In the genomic region with DNA sequence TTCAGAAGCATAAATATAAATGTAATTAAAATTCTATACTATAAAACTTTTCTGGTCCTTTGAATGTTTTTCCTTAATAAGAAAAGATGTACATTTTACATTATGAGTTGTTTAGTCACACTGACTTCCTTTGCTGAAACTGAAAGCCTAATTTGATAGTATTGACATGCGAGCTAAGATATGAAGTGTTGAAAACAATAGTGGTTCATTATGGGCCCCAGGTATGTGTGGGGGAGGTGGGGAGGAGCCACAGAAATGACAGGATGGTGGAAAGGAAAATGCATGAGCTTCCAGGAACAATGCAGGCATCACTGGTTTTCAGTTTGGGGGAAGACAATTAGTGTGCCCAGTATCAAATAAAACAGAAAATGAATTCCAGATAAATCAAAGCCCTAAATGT, we compare ENCODE assay signal across 2 cellular contexts.
TF ChIP-seq lines count a peak whose summit lies in the region.

No MANE protein-coding gene starts in this region.

TF ChIP-seq in GM12878, 131 proteins besides CTCF, POLR2A, EP300 and RAD21 (continues in another document):
- TF ChIP-seq MEF2A (IDR thresholded peaks at IDR 0.05; ENCODE audit: insufficient read depth, low read depth, low read length): no peak
- TF ChIP-seq HDAC6 (IDR thresholded peaks at IDR 0.05; ENCODE audit: unreplicated experiment): no peak
- TF ChIP-seq NR2F1 (conservative IDR thresholded peaks at IDR 0.05): no peak
- no peak for TF ChIP-seq ZZZ3 (IDR thresholded peaks at IDR 0.05; ENCODE audit: control insufficient read depth, insufficient read length, low read depth)
- no peak for TF ChIP-seq CBX3 (IDR thresholded peaks at IDR 0.05; ENCODE audit: borderline replicate concordance, low read depth)
- no peak for TF ChIP-seq CHD4 (IDR thresholded peaks at IDR 0.05)
- no peak for TF ChIP-seq ASH2L (IDR thresholded peaks at IDR 0.05; ENCODE audit: borderline replicate concordance, low read depth)
- TF ChIP-seq KDM1A (IDR thresholded peaks at IDR 0.05; ENCODE audit: borderline replicate concordance): no peak
- no peak for TF ChIP-seq IRF4 (IDR thresholded peaks at IDR 0.05; ENCODE audit: low read depth, low read length)
- no peak for TF ChIP-seq NBN (IDR thresholded peaks at IDR 0.05)
- no peak for TF ChIP-seq TBL1XR1 (IDR thresholded peaks at IDR 0.05; ENCODE audit: low read depth, low read length)
- peak; percentile 40; the same call in 1 of the 2 replicates for TF ChIP-seq ATF7 (IDR thresholded peaks at IDR 0.05; ENCODE audit: low read depth)
- no peak for TF ChIP-seq MYB (IDR thresholded peaks at IDR 0.05; ENCODE audit: borderline replicate concordance, low read depth, low read length)
- TF ChIP-seq, protein P1, sequence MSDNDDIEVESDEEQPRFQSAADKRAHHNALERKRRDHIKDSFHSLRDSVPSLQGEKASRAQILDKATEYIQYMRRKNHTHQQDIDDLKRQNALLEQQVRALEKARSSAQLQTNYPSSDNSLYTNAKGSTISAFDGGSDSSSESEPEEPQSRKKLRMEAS (IDR thresholded peaks at IDR 0.05; ENCODE audit: low read depth, low read length): no peak
- peak; percentile 47; the same call in 1 of the 2 replicates for TF ChIP-seq RELB (IDR thresholded peaks at IDR 0.05; ENCODE audit: low read depth)
- TF ChIP-seq CEBPB (IDR thresholded peaks at IDR 0.05; ENCODE audit: borderline replicate concordance in 1 of 2, low read depth in 2 of 2, low read length in 2 of 2): no peak
- no peak for TF ChIP-seq HDAC2 (IDR thresholded peaks at IDR 0.05)
- TF ChIP-seq RCOR1 (conservative IDR thresholded peaks at IDR 0.05; ENCODE audit: low read depth, low read length): no peak
- TF ChIP-seq NFIC (IDR thresholded peaks at IDR 0.05; ENCODE audit: low read depth, low read length): no peak
- TF ChIP-seq SUZ12 (IDR thresholded peaks at IDR 0.05; ENCODE audit: unreplicated experiment): no peak
- TF ChIP-seq TAF1 (IDR thresholded peaks at IDR 0.05; ENCODE audit: borderline replicate concordance, low read depth, low read length): no peak
- TF ChIP-seq HDGF (IDR thresholded peaks at IDR 0.05): no peak
- TF ChIP-seq RUNX3 (IDR thresholded peaks at IDR 0.05; ENCODE audit: low read length): 0 out of 2 replicates have a peak, but pooled peaks have one; percentile 12
- no peak for TF ChIP-seq FOXK2 (IDR thresholded peaks at IDR 0.05)
- no peak for TF ChIP-seq PAX8 (IDR thresholded peaks at IDR 0.05)
- TF ChIP-seq, protein P2, sequence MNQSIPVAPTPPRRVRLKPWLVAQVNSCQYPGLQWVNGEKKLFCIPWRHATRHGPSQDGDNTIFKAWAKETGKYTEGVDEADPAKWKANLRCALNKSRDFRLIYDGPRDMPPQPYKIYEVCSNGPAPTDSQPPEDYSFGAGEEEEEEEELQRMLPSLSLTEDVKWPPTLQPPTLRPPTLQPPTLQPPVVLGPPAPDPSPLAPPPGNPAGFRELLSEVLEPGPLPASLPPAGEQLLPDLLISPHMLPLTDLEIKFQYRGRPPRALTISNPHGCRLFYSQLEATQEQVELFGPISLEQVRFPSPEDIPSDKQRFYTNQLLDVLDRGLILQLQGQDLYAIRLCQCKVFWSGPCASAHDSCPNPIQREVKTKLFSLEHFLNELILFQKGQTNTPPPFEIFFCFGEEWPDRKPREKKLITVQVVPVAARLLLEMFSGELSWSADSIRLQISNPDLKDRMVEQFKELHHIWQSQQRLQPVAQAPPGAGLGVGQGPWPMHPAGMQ (IDR thresholded peaks at IDR 0.05; ENCODE audit: borderline replicate concordance): no peak
- peak; percentile 68; the same call in 1 of the 2 replicates for TF ChIP-seq MTA2 (IDR thresholded peaks at IDR 0.05; ENCODE audit: low read depth)
- TF ChIP-seq IKZF2 (IDR thresholded peaks at IDR 0.05): peak; percentile 41 to 49; a peak in 2 of 4 replicates
- no peak for TF ChIP-seq ZSCAN29 (IDR thresholded peaks at IDR 0.05)
- no peak for TF ChIP-seq RAD51 (IDR thresholded peaks at IDR 0.05)
- TF ChIP-seq ATF2 (IDR thresholded peaks at IDR 0.05; ENCODE audit: low read length): no peak
- no peak for TF ChIP-seq YBX1 (IDR thresholded peaks at IDR 0.05)
- TF ChIP-seq SPI1 (IDR thresholded peaks at IDR 0.05; ENCODE audit: borderline replicate concordance, insufficient read depth, low read depth, low read length): peak; percentile 54; the same call in 1 of the 2 replicates
- no peak for TF ChIP-seq ZNF384 (IDR thresholded peaks at IDR 0.05; ENCODE audit: borderline replicate concordance, low read depth, low read length)
- TF ChIP-seq SMAD1 (IDR thresholded peaks at IDR 0.05; ENCODE audit: low read depth, partially characterized antibody): no peak

TF ChIP-seq in HepG2, 621 proteins besides CTCF, POLR2A, EP300 and RAD21:
- TF ChIP-seq ZSCAN25 (CRISPR knock-in tag; IDR thresholded peaks at IDR 0.05): no peak
- TF ChIP-seq MXD3 (CRISPR knock-in tag; IDR thresholded peaks at IDR 0.05): no peak
- no peak for TF ChIP-seq ZNF609 (CRISPR knock-in tag; IDR thresholded peaks at IDR 0.05; ENCODE audit: borderline replicate concordance)
- no peak for TF ChIP-seq ZNF333 (CRISPR knock-in tag; IDR thresholded peaks at IDR 0.05; ENCODE audit: borderline replicate concordance)
- TF ChIP-seq, protein P3, sequence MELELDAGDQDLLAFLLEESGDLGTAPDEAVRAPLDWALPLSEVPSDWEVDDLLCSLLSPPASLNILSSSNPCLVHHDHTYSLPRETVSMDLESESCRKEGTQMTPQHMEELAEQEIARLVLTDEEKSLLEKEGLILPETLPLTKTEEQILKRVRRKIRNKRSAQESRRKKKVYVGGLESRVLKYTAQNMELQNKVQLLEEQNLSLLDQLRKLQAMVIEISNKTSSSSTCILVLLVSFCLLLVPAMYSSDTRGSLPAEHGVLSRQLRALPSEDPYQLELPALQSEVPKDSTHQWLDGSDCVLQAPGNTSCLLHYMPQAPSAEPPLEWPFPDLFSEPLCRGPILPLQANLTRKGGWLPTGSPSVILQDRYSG (CRISPR knock-in tag; IDR thresholded peaks at IDR 0.05): no peak
- TF ChIP-seq ZNF207 (IDR thresholded peaks at IDR 0.05; ENCODE audit: borderline replicate concordance): no peak
- TF ChIP-seq YY1 (IDR thresholded peaks at IDR 0.05; ENCODE audit: insufficient read depth, insufficient replicate concordance, low read depth, low read length): no peak
- TF ChIP-seq RXRB (CRISPR knock-in tag; IDR thresholded peaks at IDR 0.05; ENCODE audit: borderline replicate concordance): no peak
- no peak for TF ChIP-seq ARNT2 (CRISPR knock-in tag; IDR thresholded peaks at IDR 0.05; ENCODE audit: low read depth)
- no peak for TF ChIP-seq RFX1 (IDR thresholded peaks at IDR 0.05)
- TF ChIP-seq HDAC6 (IDR thresholded peaks at IDR 0.05; ENCODE audit: low read depth, low read length): no peak
- no peak for TF ChIP-seq TBX3 (IDR thresholded peaks at IDR 0.05; ENCODE audit: borderline replicate concordance)
- TF ChIP-seq REL (CRISPR knock-in tag; conservative IDR thresholded peaks at IDR 0.05): no peak
- TF ChIP-seq CHD4 (IDR thresholded peaks at IDR 0.05; ENCODE audit: borderline replicate concordance, low read length): no peak
- TF ChIP-seq ZNF138 (CRISPR knock-in tag; IDR thresholded peaks at IDR 0.05; ENCODE audit: low read depth): no peak
- TF ChIP-seq MYC (CRISPR knock-in tag; IDR thresholded peaks at IDR 0.05; ENCODE audit: borderline replicate concordance): no peak
- TF ChIP-seq ZNF572 (CRISPR knock-in tag; IDR thresholded peaks at IDR 0.05): no peak
- no peak for TF ChIP-seq PCBP2 (optimal IDR thresholded peaks at IDR 0.05; ENCODE audit: low read depth, low read length, poor library complexity, severe bottlenecking)
- TF ChIP-seq ZFP36L2 (CRISPR knock-in tag; IDR thresholded peaks at IDR 0.05): no peak
